Comparison of ENCODE assay signal across 9 cellular contexts in genomic region chr6:27684264-27685211, GRCh38.
DNase-seq lines count a peak whose midpoint lies in the region; ATAC-seq lines count a peak whose summit lies in the region.
"Had no signal": no experiment of that assay in that cellular context is flagged by ENCODE, and none has a peak within 500 bp of the region (broad histone marks: within the 10 kb centered on the region; RNA-seq: fewer than 3 reads in every experiment).

No MANE protein-coding gene starts in this region.

- no peaks in the 10 kb centered on the region for H3K9me3 ChIP-seq in SK-N-MC (ENCODE audit: low read depth, low read length)

- no peak overlapping the region for H3K23ac ChIP-seq in mesendoderm (ENCODE audit: low read length)

- H3K18ac ChIP-seq in mesendoderm (ENCODE audit: low read length) = no peak overlapping the region

- ATAC-seq in activated naive CD8-positive, alpha-beta T cell treated with anti-CD3 and anti-CD28 coated beads, Interleukin-2, amount 50 U/mL, for 24 hours = peak; percentile 42
- no peak for ATAC-seq in GM21786 (IDR thresholded peaks at IDR 0.05; ENCODE audit: unreplicated experiment)

- H3K36me3 ChIP-seq in SK-N-MC (ENCODE audit: insufficient read depth, low read length) = no peaks in the 10 kb centered on the region
- H3K36me3 ChIP-seq in mesendoderm (ENCODE audit: control insufficient read depth, insufficient read depth, low read length) = no peaks in the 10 kb centered on the region

- no peak overlapping the region for H3K4ac ChIP-seq in mesendoderm (ENCODE audit: low read depth, low read length)

- H3K4me2 ChIP-seq in mesendoderm (ENCODE audit: low read length) = no peak overlapping the region

- H3K79me2 ChIP-seq in mesendoderm (ENCODE audit: control insufficient read depth, insufficient read depth, low read length) = no peaks in the 10 kb centered on the region

- H3K4me1 Mint-ChIP-seq in activated naive CD8-positive, alpha-beta T cell treated with anti-CD3 and anti-CD28 coated beads, Interleukin-2, amount 50 U/mL, for 24 hours = peaks cover 32% of the 10 kb centered on the region

- no peak overlapping the region for H2AK5ac ChIP-seq in mesendoderm (ENCODE audit: low read length)

- H3K9ac ChIP-seq in SK-N-MC (ENCODE audit: insufficient read length) (no peak overlapping the region), mesendoderm (ENCODE audit: low read length) (no peak overlapping the region)

- H3K27me3 ChIP-seq in mesendoderm (ENCODE audit: insufficient read depth, low read length, poor library complexity) = no peaks in the 10 kb centered on the region

- no peaks in the 10 kb centered on the region for H3K4me1 ChIP-seq in mesendoderm (ENCODE audit: control insufficient read depth, low read depth, low read length)

- no peak overlapping the region for H4K5ac ChIP-seq in mesendoderm (ENCODE audit: low read length)

- no CpG with 5 or more reads among the region's 34 CpGs for WGBS in mesendoderm (ENCODE audit: extremely low coverage, insufficient coverage, low lambda C conversion rate)

- H3K79me1 ChIP-seq in mesendoderm (ENCODE audit: low read length) = no peaks in the 10 kb centered on the region

- H3K56ac ChIP-seq in mesendoderm (ENCODE audit: low read length) = peak overlapping the region; percentile 31

- H3K4me3 ChIP-seq in SK-N-MC (peak overlapping the region; percentile 48), mesendoderm (ENCODE audit: low read length) (no peak overlapping the region)

- peak overlapping the region; percentile 85 for H3K27ac Mint-ChIP-seq in activated naive CD8-positive, alpha-beta T cell treated with anti-CD3 and anti-CD28 coated beads, Interleukin-2, amount 50 U/mL, for 24 hours

- H2BK5ac ChIP-seq in mesendoderm (ENCODE audit: low read length) = no peak overlapping the region

- peaks cover 47% of the 10 kb centered on the region for H3K27me3 Mint-ChIP-seq in activated naive CD8-positive, alpha-beta T cell treated with anti-CD3 and anti-CD28 coated beads, Interleukin-2, amount 50 U/mL, for 24 hours

- peak; percentile 88 for DNase-seq in EL
- peak; percentile 58 for DNase-seq in KG1 (lab: John Stamatoyannopoulos, UW)
- DNase-seq in SK-N-MC (ENCODE audit: low read depth, low spot score) = no peak
- peak; percentile 67 for DNase-seq in activated naive CD8-positive, alpha-beta T cell treated with anti-CD3 and anti-CD28 coated beads, Interleukin-2, amount 50 U/mL, for 24 hours
- DNase-seq in mesendoderm = peak; percentile 98
- no peak for DNase-seq in middle frontal gyrus (ENCODE audit: extremely low spot score, low spot score)
- DNase-seq in foreskin melanocyte = no peak

- peaks cover 13% of the 10 kb centered on the region for H3K9me3 Mint-ChIP-seq in activated naive CD8-positive, alpha-beta T cell treated with anti-CD3 and anti-CD28 coated beads, Interleukin-2, amount 50 U/mL, for 24 hours

- peak overlapping the region; percentile 34 for H3K4me3 Mint-ChIP-seq in activated naive CD8-positive, alpha-beta T cell treated with anti-CD3 and anti-CD28 coated beads, Interleukin-2, amount 50 U/mL, for 24 hours

- H4K8ac ChIP-seq in mesendoderm (ENCODE audit: low read depth, low read length) = no peak overlapping the region

- H2BK120ac ChIP-seq in mesendoderm (ENCODE audit: low read depth, low read length) = no peak overlapping the region

- no peak overlapping the region for H2BK15ac ChIP-seq in mesendoderm (replicated peaks; ENCODE audit: low read depth)

- peaks cover 15% of the 10 kb centered on the region for H3K36me3 Mint-ChIP-seq in activated naive CD8-positive, alpha-beta T cell treated with anti-CD3 and anti-CD28 coated beads, Interleukin-2, amount 50 U/mL, for 24 hours (ENCODE audit: low read depth)

- peak overlapping the region; percentile 50; the same call in 1 of the 2 replicates for H3K27ac ChIP-seq in SK-N-MC
- no peak overlapping the region for H3K27ac ChIP-seq in mesendoderm (ENCODE audit: low read depth, low read length)
- H3K27ac ChIP-seq: VCaP had no signal

Comparison
In these comparisons a context has a peak if more than half of its experiments do, and no peak if none do; other contexts are left out.
1. DNase-seq: peak in EL (single experiment), KG1 (single experiment), activated naive CD8-positive, alpha-beta T cell treated with anti-CD3 and anti-CD28 coated beads, Interleukin-2, amount 50 U/mL, for 24 hours (single experiment) and mesendoderm (single experiment); none in SK-N-MC (single experiment), middle frontal gyrus (single experiment) and foreskin melanocyte (single experiment).